Comparison of ENCODE assay signal across 11 cellular contexts in genomic region chr11:27215471-27216267, GRCh38.
DNase-seq lines count a peak whose midpoint lies in the region; ATAC-seq, FAIRE-seq and TF ChIP-seq lines count a peak whose summit lies in the region.
"Had no signal": no experiment of that assay in that cellular context is flagged by ENCODE, and none has a peak within 500 bp of the region (broad histone marks: within the 10 kb centered on the region; RNA-seq: fewer than 3 reads in every experiment).

No MANE protein-coding gene starts in this region.

- TF ChIP-seq EP300 in HepG2 (IDR thresholded peaks at IDR 0.05; ENCODE audit: low read depth in 2 of 2, low read length in 2 of 2) (no peak), HepG2 (CRISPR knock-in tag; IDR thresholded peaks at IDR 0.05; ENCODE audit: borderline replicate concordance) (no peak)

- DNase-seq in NCI-H2227 (lab: John Stamatoyannopoulos, UW; ENCODE audit: unreplicated experiment) (peak; percentile 6), NCI-H2227 treated with DMSO at 0.1 percent for 48 hours (lab: John Stamatoyannopoulos, UW) (no peak), body of pancreas (peak; percentile 25 to 50 (median 28)), HepG2 (ENCODE audit: low spot score) (no peak), GM19240 (ENCODE audit: insufficient read length, low spot score) (no peak), frontal cortex (ENCODE audit: low spot score in 2 of 2) (no peak)
- DNase-seq: activated CD4-positive, alpha-beta memory T cell treated with anti-CD3 and anti-CD28 coated beads for 36 hours; activated naive CD8-positive, alpha-beta T cell treated with anti-CD3 and anti-CD28 coated beads, Interleukin-2, amount 50 U/mL, for 24 hours; stimulated activated CD4-positive, alpha-beta T cell treated with anti-CD3 and anti-CD28 coated beads, Interleukin-2, amount 100 ng/mL, for 48 hours had no signal

- TF ChIP-seq CTCF in body of pancreas (IDR thresholded peaks at IDR 0.05) = no peak
- TF ChIP-seq CTCF in HepG2 (CRISPR knock-in tag; IDR thresholded peaks at IDR 0.05) = no peak

- H2AFZ ChIP-seq in HepG2 (ENCODE audit: low read length) = no peak overlapping the region

- H4K20me1 ChIP-seq in HepG2 (ENCODE audit: insufficient read depth, low read length) = no peaks in the 10 kb centered on the region

- H3K27me3 ChIP-seq in body of pancreas (no peaks in the 10 kb centered on the region), HepG2 (ENCODE audit: control insufficient read depth in 1 of 2, insufficient read depth in 2 of 2, low read length in 2 of 2) (no peaks in the 10 kb centered on the region), thymus (ENCODE audit: control insufficient read depth, insufficient read depth) (no peaks in the 10 kb centered on the region)

- no TSS peak for BruUV-seq in HepG2 (replicated peaks; lab: Mats Ljungman, UMichigan)

- TF ChIP-seq RAD21 in HepG2 (CRISPR knock-in tag; IDR thresholded peaks at IDR 0.05) = no peak

- H3K9me3 ChIP-seq in body of pancreas (no peaks in the 10 kb centered on the region), HepG2 (ENCODE audit: low read length) (no peaks in the 10 kb centered on the region), thymus (ENCODE audit: control insufficient read depth) (no peaks in the 10 kb centered on the region)

- no peak overlapping the region for H3K4me2 ChIP-seq in HepG2 (ENCODE audit: low read depth, low read length)

- POLR2A ChIA-PET in HepG2 (lab: Yijun Ruan, JAX) = interaction anchor here (1.0 to 1.2 kb wide), 2 partner anchors 18 to 260 kb away, joined by 3 read pairs; no protein-coding TSS in a partner anchor

- no peak overlapping the region for H3K9ac ChIP-seq in HepG2 (ENCODE audit: insufficient read depth, low read depth, low read length)

- peak overlapping the region in 3 of 4 donors; percentile 47 to 69 (median 49) for H3K27ac ChIP-seq in body of pancreas
- no peak overlapping the region for H3K27ac ChIP-seq in HepG2 (ENCODE audit: extremely low read length, insufficient read depth, low read length)
- peak overlapping the region; percentile 26 for H3K27ac ChIP-seq in thymus (ENCODE audit: low read depth)

- WGBS in body of pancreas, 2 donors = 71 to 74% methylated on average over 5 to 6 of the region's 6 CpGs
- WGBS in HepG2 (ENCODE audit: low lambda C conversion rate) = 61% methylated on average over 6 of the region's 6 CpGs
- WGBS in thymus = 85% methylated on average over 6 of the region's 6 CpGs

- in situ Hi-C loops in HepG2 (cut with HindIII; ENCODE audit: extremely low pct_ligation_motif_present, low pct_unique_long_range_greater_than_20kb) = no loop called here

- intact Hi-C loops in body of pancreas (cut with DNase I) (no loop called here), HepG2 (cut with micrococcal nuclease; ENCODE audit: unreplicated experiment) (no loop called here)

- ATAC-seq in body of pancreas (peak; percentile 39), HepG2 (peak; percentile 49), GM18868 (IDR thresholded peaks at IDR 0.05; ENCODE audit: unreplicated experiment) (no peak)
- ATAC-seq: activated naive CD8-positive, alpha-beta T cell treated with anti-CD3 and anti-CD28 coated beads, Interleukin-2, amount 50 U/mL, for 24 hours had no signal

- no peak overlapping the region for H3K4me3 ChIP-seq in body of pancreas
- H3K4me3 ChIP-seq in HepG2 (replicated peaks in 1 of 3; ENCODE audit: insufficient read depth in 1 of 3, low read depth in 2 of 3, low read length in 3 of 3) = no peak overlapping the region
- no peak overlapping the region for H3K4me3 ChIP-seq in thymus (ENCODE audit: low read length)

- TF ChIP-seq POLR2A in body of pancreas (IDR thresholded peaks at IDR 0.05) (no peak), HepG2 (IDR thresholded peaks at IDR 0.05; ENCODE audit: insufficient read depth in 1 of 2, low read depth in 2 of 2, low read length in 2 of 2) (no peak)

- H3K4me1 ChIP-seq in body of pancreas (peaks cover 45% of the 10 kb centered on the region), HepG2 (ENCODE audit: insufficient read depth, low read length) (peaks cover 51% of the 10 kb centered on the region), thymus (ENCODE audit: control insufficient read depth, insufficient read depth, low read length) (peaks cover 2% of the 10 kb centered on the region)

- CTCF ChIA-PET in HepG2 (lab: Yijun Ruan, JAX; ENCODE audit: low intra/inter-chr PET ratio, low total read pairs) = no interaction called here

- H3K36me3 ChIP-seq in body of pancreas (replicated peaks in 1 of 2; ENCODE audit: insufficient read depth in 1 of 2, low read depth in 2 of 2) = no peaks in the 10 kb centered on the region
- H3K36me3 ChIP-seq in HepG2 (replicated peaks in 1 of 2; ENCODE audit: control insufficient read depth in 1 of 2, insufficient read depth in 2 of 2, low read length in 2 of 2) = no peaks in the 10 kb centered on the region; a peak in 1 of 5 replicates
- H3K36me3 ChIP-seq in thymus (ENCODE audit: control insufficient read depth, insufficient read depth) = no peaks in the 10 kb centered on the region

- FAIRE-seq in HepG2 (lab: Jason Lieb, UNC) (no peak), frontal cortex (lab: Jason Lieb, UNC) (no peak)

- no peaks in the 10 kb centered on the region for H3K79me2 ChIP-seq in HepG2 (ENCODE audit: insufficient read depth, low read length)

TF ChIP-seq in HepG2, 621 proteins besides CTCF, POLR2A, EP300 and RAD21 (continues in another document):
- TF ChIP-seq ZNF770 (CRISPR knock-in tag; IDR thresholded peaks at IDR 0.05) (no peak), NR0B2 (CRISPR knock-in tag; IDR thresholded peaks at IDR 0.05) (no peak), POLR2AphosphoS2 (IDR thresholded peaks at IDR 0.05; ENCODE audit: low read depth, low read length) (no peak), SP2 (CRISPR knock-in tag; IDR thresholded peaks at IDR 0.05) (no peak), ZKSCAN1 (IDR thresholded peaks at IDR 0.05; ENCODE audit: low read length) (no peak), MEF2D (CRISPR knock-in tag; IDR thresholded peaks at IDR 0.05) (no peak), PLRG1 (conservative IDR thresholded peaks at IDR 0.05) (no peak), ZNF572 (CRISPR knock-in tag; IDR thresholded peaks at IDR 0.05) (no peak), ZNF883 (CRISPR knock-in tag; IDR thresholded peaks at IDR 0.05; ENCODE audit: not compliant biosample characterization) (no peak), ZSCAN9 (CRISPR knock-in tag; IDR thresholded peaks at IDR 0.05; ENCODE audit: borderline replicate concordance) (no peak), DMTF1 (CRISPR knock-in tag; IDR thresholded peaks at IDR 0.05) (no peak), ZNF317 (CRISPR knock-in tag; IDR thresholded peaks at IDR 0.05) (no peak), ZBTB26 (CRISPR knock-in tag; IDR thresholded peaks at IDR 0.05; ENCODE audit: borderline replicate concordance) (no peak)

Comparison
In these comparisons a context has a peak if more than half of its experiments do, and no peak if none do; other contexts are left out.
1. DNase-seq: peak in NCI-H2227 (single experiment) and body of pancreas (4 of 4); none in NCI-H2227 treated with DMSO at 0.1 percent for 48 hours (single experiment), HepG2 (single experiment), GM19240 (single experiment) and frontal cortex (0 of 2).